In the genomic region with DNA sequence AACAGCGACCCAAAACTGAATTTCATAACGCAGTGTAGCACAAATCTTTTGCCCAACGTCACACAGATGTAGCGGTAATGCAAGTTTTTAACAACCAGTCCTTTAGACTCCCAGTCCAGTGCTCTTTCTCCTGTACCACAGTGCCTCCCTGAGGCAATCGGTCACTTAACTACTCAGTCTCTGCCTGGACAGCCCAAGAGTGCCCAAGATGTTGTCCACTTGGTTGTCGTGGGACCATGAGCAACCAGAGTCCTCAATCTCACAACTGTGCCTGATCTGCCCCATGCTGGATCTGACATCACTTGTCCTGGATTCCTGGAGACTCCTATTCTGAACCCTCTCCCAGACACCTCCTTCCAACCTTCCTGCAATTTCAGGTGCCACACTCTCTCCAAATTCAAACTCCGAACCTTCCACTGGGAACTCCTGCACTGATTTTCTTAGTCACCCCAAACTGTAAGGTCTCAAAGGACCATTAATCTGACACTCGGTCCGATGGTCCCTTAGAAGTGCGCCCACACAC, we compare ENCODE assay signal across 8 cellular contexts. TPM values are rescaled to one million over a fixed set of nuclear protein-coding genes. Genes with fewer than 3 reads are reported as not detected.
DNase-seq lines count a peak whose midpoint lies in the region; ATAC-seq and TF ChIP-seq lines count a peak whose summit lies in the region.

No MANE protein-coding gene starts in this region.

- H3K36me3 Mint-ChIP-seq in CD4-positive, alpha-beta T cell (ENCODE audit: low read depth) = peaks cover 16% of the 10 kb centered on the region
- peaks cover 0 to 9% of the 10 kb centered on the region in 2 donors for H3K36me3 Mint-ChIP-seq in stimulated activated naive B cell treated with anti-CD40 and anti-IgM and Interleukin-4, amounts not matched to agents 10 μg/mL and 1 μg/mL and 100 μg/mL, for 72 hours

- H3K9me3 Mint-ChIP-seq in CD4-positive, alpha-beta T cell = no peaks in the 10 kb centered on the region
- no peaks in the 10 kb centered on the region for H3K9me3 Mint-ChIP-seq in stimulated activated naive B cell treated with anti-CD40 and anti-IgM and Interleukin-4, amounts not matched to agents 10 μg/mL and 1 μg/mL and 100 μg/mL, for 72 hours

- ATAC-seq in CD4-positive, alpha-beta T cell (ENCODE audit: poor library complexity) = no peak
- ATAC-seq in GM19438 (IDR thresholded peaks at IDR 0.05; ENCODE audit: low read depth, unreplicated experiment) = peak; percentile 37
- no peak for ATAC-seq in stimulated activated naive B cell treated with anti-CD40 and anti-IgM and Interleukin-4, amounts not matched to agents 10 μg/mL and 1 μg/mL and 100 μg/mL, for 72 hours (replicated peaks)

- peak overlapping the region; percentile 79 for H3K27ac ChIP-seq in CD4-positive, alpha-beta T cell (ENCODE audit: low read depth, low read length)

- no peak for DNase-seq in CD4-positive, alpha-beta T cell
- peak; percentile 1 to 12 for DNase-seq in Kasumi-1 (lab: John Stamatoyannopoulos, UW)
- peak; percentile 23 for DNase-seq in astrocyte of the hippocampus (ENCODE audit: low read depth, low spot score)
- peak; percentile 15 for DNase-seq in iris pigment epithelial cell (ENCODE audit: low read depth)
- no peak for DNase-seq in stimulated activated naive B cell treated with anti-CD40 and anti-IgM and Interleukin-4, amounts not matched to agents 10 μg/mL and 1 μg/mL and 100 μg/mL, for 72 hours
- no peak for DNase-seq in 8988T
- DNase-seq in stimulated activated CD4-positive, alpha-beta T cell treated with anti-CD3 and anti-CD28 coated beads, Interleukin-2, amount 100 ng/mL, for 24 hours = no peak

- peak overlapping the region; percentile 95 for H3K4me3 Mint-ChIP-seq in CD4-positive, alpha-beta T cell
- H3K4me3 Mint-ChIP-seq in stimulated activated naive B cell treated with anti-CD40 and anti-IgM and Interleukin-4, amounts not matched to agents 10 μg/mL and 1 μg/mL and 100 μg/mL, for 72 hours = peak overlapping the region; percentile 96 to 98

- peaks cover 45% of the 10 kb centered on the region for H3K4me1 Mint-ChIP-seq in CD4-positive, alpha-beta T cell (ENCODE audit: low read depth)
- peaks cover 7 to 18% of the 10 kb centered on the region in 2 donors for H3K4me1 Mint-ChIP-seq in stimulated activated naive B cell treated with anti-CD40 and anti-IgM and Interleukin-4, amounts not matched to agents 10 μg/mL and 1 μg/mL and 100 μg/mL, for 72 hours

- CTCF ChIA-PET in CD4-positive, alpha-beta T cell (lab: Charles Lee) = no interaction called here

- intact Hi-C loops in CD4-positive, alpha-beta T cell (cut with DNase I, micrococcal nuclease) = loop anchor here in 1 of 2 experiments (5.0 kb wide), 4 partner anchors 451 to 1511 kb away; partner anchors contain the start of genes HPRT1, HTATSF1, INTS6L and SMIM10L2A

- no peaks in the 10 kb centered on the region for H3K27me3 ChIP-seq in CD4-positive, alpha-beta T cell (ENCODE audit: control insufficient read depth, insufficient read depth, low read length)

- H3K27me3 Mint-ChIP-seq in CD4-positive, alpha-beta T cell = no peaks in the 10 kb centered on the region
- H3K27me3 Mint-ChIP-seq in stimulated activated naive B cell treated with anti-CD40 and anti-IgM and Interleukin-4, amounts not matched to agents 10 μg/mL and 1 μg/mL and 100 μg/mL, for 72 hours = no peaks in the 10 kb centered on the region

- H3K27ac Mint-ChIP-seq in CD4-positive, alpha-beta T cell = peak overlapping the region; percentile 97
- H3K27ac Mint-ChIP-seq in stimulated activated naive B cell treated with anti-CD40 and anti-IgM and Interleukin-4, amounts not matched to agents 10 μg/mL and 1 μg/mL and 100 μg/mL, for 72 hours = peak overlapping the region; percentile 97

- no peak for TF ChIP-seq CTCF in CD4-positive, alpha-beta T cell (IDR thresholded peaks at IDR 0.05)

- POLR2A ChIA-PET in CD4-positive, alpha-beta T cell (lab: Charles Lee) = interaction anchor here (0.7 to 3.1 kb wide), 4 partner anchors 11 to 907 kb away, joined by 3 to 33 read pairs (median 4); partner anchors contain the start of genes RBMX and SLC9A6

- no peaks in the 10 kb centered on the region for H3K9me3 ChIP-seq in CD4-positive, alpha-beta T cell (ENCODE audit: control insufficient read depth, low read length)

RNA-seq across cellular contexts. Expression of gene MMGT1, which starts 0.7 kb away (rescaled TPM):
- total RNA-seq in CD4-positive, alpha-beta T cell = 10 to 100 TPM; 36.4 to 37.0 TPM

RNA-seq across cellular contexts. Expression of gene SLC9A6, which starts 12.1 kb away (rescaled TPM):
- total RNA-seq in CD4-positive, alpha-beta T cell = 10 to 100 TPM; 17.8 to 20.0 TPM

Comparison
In these comparisons a context has a peak if more than half of its experiments do, and no peak if none do; other contexts are left out.
1. DNase-seq: peak in Kasumi-1 (2 of 2), astrocyte of the hippocampus (single experiment) and iris pigment epithelial cell (single experiment); none in CD4-positive, alpha-beta T cell (0 of 10), stimulated activated naive B cell treated with anti-CD40 and anti-IgM and Interleukin-4, amounts not matched to agents 10 μg/mL and 1 μg/mL and 100 μg/mL, for 72 hours (single experiment), 8988T (single experiment) and stimulated activated CD4-positive, alpha-beta T cell treated with anti-CD3 and anti-CD28 coated beads, Interleukin-2, amount 100 ng/mL, for 24 hours (0 of 2).